ENCODE assay signal across 9 cellular contexts in genomic region chr13:41017744-41018582, GRCh38. TPM values are rescaled to one million over a fixed set of nuclear protein-coding genes. Genes with fewer than 3 reads are reported as not detected.
DNase-seq lines count a peak whose midpoint lies in the region; ATAC-seq and TF ChIP-seq lines count a peak whose summit lies in the region.
"Had no signal": no experiment of that assay in that cellular context is flagged by ENCODE, and none has a peak within 500 bp of the region (broad histone marks: within the 10 kb centered on the region; RNA-seq: fewer than 3 reads in every experiment).

No MANE protein-coding gene starts in this region.

- peak overlapping the region; percentile 73 for H3K27ac ChIP-seq in left ventricle myocardium inferior (replicated peaks)
- peak overlapping the region; percentile 66 to 70 for H3K27ac ChIP-seq in liver (ENCODE audit: low read depth in 1 of 2, low read length in 2 of 2)
- H3K27ac ChIP-seq in urinary bladder (ENCODE audit: low read depth), result peak overlapping the region; percentile 38

- WGBS in liver, result 39% methylated on average over 3 of the region's 3 CpGs
- WGBS in urinary bladder, result 78% methylated on average over 3 of the region's 3 CpGs

- H3K4me1 ChIP-seq in left ventricle myocardium inferior, result peaks cover 85% of the 10 kb centered on the region
- peaks cover 5 to 30% (median 20%) of the 10 kb centered on the region in 4 donors for H3K4me1 ChIP-seq in liver (ENCODE audit: control insufficient read depth in 4 of 4, insufficient read depth in 4 of 4, low read length in 3 of 4)
- H3K4me1 ChIP-seq in urinary bladder (ENCODE audit: insufficient read depth), result no peaks in the 10 kb centered on the region

- peak in 1 of 2 donors; percentile 14 for TF ChIP-seq RAD21 in liver (IDR thresholded peaks at IDR 0.05)

- CTCF ChIA-PET in activated CD4-positive, alpha-beta memory T cell treated with anti-CD3 and anti-CD28 coated beads for 36 hours (lab: Charles Lee), result interaction anchor here (0.7 to 5.3 kb wide), 8 partner anchors 12 to 96 kb away, joined by 3 to 38 read pairs (median 4); partner anchors contain the start of gene WBP4

- no peaks in the 10 kb centered on the region for H3K9me3 Mint-ChIP-seq in activated CD4-positive, alpha-beta memory T cell treated with anti-CD3 and anti-CD28 coated beads for 36 hours
- H3K9me3 Mint-ChIP-seq: neural crest cell had no signal

- POLR2A ChIA-PET in activated CD4-positive, alpha-beta memory T cell treated with anti-CD3 and anti-CD28 coated beads for 36 hours (lab: Charles Lee), result interaction anchor here (1.0 to 6.5 kb wide), 8 partner anchors 10 to 198 kb away, joined by 3 to 87 read pairs (median 8); partner anchors contain the start of gene WBP4

- no peak for TF ChIP-seq CTCF in left ventricle myocardium inferior (IDR thresholded peaks at IDR 0.05; ENCODE audit: borderline replicate concordance)
- no peak for TF ChIP-seq CTCF in liver (IDR thresholded peaks at IDR 0.05; ENCODE audit: low read depth, low read length, missing input control)

- no peaks in the 10 kb centered on the region for H3K36me3 ChIP-seq in left ventricle myocardium inferior
- H3K36me3 ChIP-seq in liver (ENCODE audit: control insufficient read depth in 4 of 4, insufficient read depth in 3 of 4, low read depth in 1 of 4, low read length in 3 of 4), result no peaks in the 10 kb centered on the region
- H3K36me3 ChIP-seq in urinary bladder (ENCODE audit: insufficient read depth), result no peaks in the 10 kb centered on the region

- peak overlapping the region; percentile 97 for H3K27ac Mint-ChIP-seq in activated CD4-positive, alpha-beta memory T cell treated with anti-CD3 and anti-CD28 coated beads for 36 hours

- no peak for ATAC-seq in Right ventricle myocardium inferior
- no peak for ATAC-seq in GM21786 (IDR thresholded peaks at IDR 0.05; ENCODE audit: unreplicated experiment)

- H3K27me3 ChIP-seq in left ventricle myocardium inferior (ENCODE audit: low read depth), result no peaks in the 10 kb centered on the region
- no peaks in the 10 kb centered on the region for H3K27me3 ChIP-seq in liver (ENCODE audit: control insufficient read depth in 4 of 4, insufficient read depth in 4 of 4, low read length in 3 of 4)

- H3K4me1 Mint-ChIP-seq in activated CD4-positive, alpha-beta memory T cell treated with anti-CD3 and anti-CD28 coated beads for 36 hours (ENCODE audit: low read depth), result peaks cover 43% of the 10 kb centered on the region

- H3K4me3 Mint-ChIP-seq in activated CD4-positive, alpha-beta memory T cell treated with anti-CD3 and anti-CD28 coated beads for 36 hours, result peak overlapping the region; percentile 92
- H3K4me3 Mint-ChIP-seq: neural crest cell had no signal

- H3K27me3 Mint-ChIP-seq in activated CD4-positive, alpha-beta memory T cell treated with anti-CD3 and anti-CD28 coated beads for 36 hours, result no peaks in the 10 kb centered on the region

- no peak for DNase-seq in left ventricle myocardium inferior
- DNase-seq in Right ventricle myocardium inferior (ENCODE audit: missing footprints), result no peak
- no peak for DNase-seq in activated CD4-positive, alpha-beta memory T cell treated with anti-CD3 and anti-CD28 coated beads for 36 hours
- DNase-seq in Kasumi-1 (lab: John Stamatoyannopoulos, UW), result no peak
- no peak for DNase-seq in SKM-1 (lab: John Stamatoyannopoulos, UW; ENCODE audit: unreplicated experiment)

- H3K36me3 Mint-ChIP-seq in activated CD4-positive, alpha-beta memory T cell treated with anti-CD3 and anti-CD28 coated beads for 36 hours, result peaks cover 19% of the 10 kb centered on the region

- intact Hi-C loops in left ventricle myocardium inferior (cut with micrococcal nuclease) (no loop called here), Right ventricle myocardium inferior (cut with DNase I) (no loop called here)
- intact Hi-C loops in activated CD4-positive, alpha-beta memory T cell treated with anti-CD3 and anti-CD28 coated beads for 36 hours (cut with micrococcal nuclease), result loop anchor here (1.0 to 5.0 kb wide), 5 partner anchors 10 to 241 kb away; no protein-coding TSS in a partner anchor

- peak overlapping the region; percentile 63 to 91 for H3K9ac ChIP-seq in liver (ENCODE audit: low read depth in 1 of 2, low read length in 2 of 2)

- H3K4me3 ChIP-seq in left ventricle myocardium inferior, result peak overlapping the region; percentile 39
- H3K4me3 ChIP-seq in liver (ENCODE audit: low read depth in 1 of 3, low read length in 3 of 3), result peak overlapping the region in 2 of 3 donors; percentile 21 to 38
- H3K4me3 ChIP-seq in urinary bladder (ENCODE audit: low read depth, low read length), result no peak overlapping the region

- H3K9me3 ChIP-seq in left ventricle myocardium inferior (replicated peaks) (no peaks in the 10 kb centered on the region), liver (ENCODE audit: control insufficient read depth in 4 of 4, low read length in 3 of 4) (no peaks in the 10 kb centered on the region)

TF ChIP-seq in liver, 16 proteins besides CTCF, POLR2A, EP300 and RAD21:
- TF ChIP-seq HNF4A (conservative IDR thresholded peaks at IDR 0.05) (no peak), FOXA1 (IDR thresholded peaks at IDR 0.05) (no peak), REST (IDR thresholded peaks at IDR 0.05) (no peak), FOXA2 (IDR thresholded peaks at IDR 0.05) (peak; percentile 16), YY1 (IDR thresholded peaks at IDR 0.05) (peak; percentile 94)

RNA-seq across cellular contexts. Expression of gene ELF1, which starts 1.2 kb away (rescaled TPM):
- 31.1 TPM for total RNA-seq in left ventricle myocardium inferior
- 36.7 TPM for total RNA-seq in Right ventricle myocardium inferior
- 10 to 100 TPM; 70.8 to 71.2 TPM for total RNA-seq in activated CD4-positive, alpha-beta memory T cell treated with anti-CD3 and anti-CD28 coated beads for 36 hours
- 10 to 100 TPM; 36.3 to 57.2 TPM for total RNA-seq in liver
- 10 to 100 TPM; 15.3 to 16.6 TPM for polyA plus RNA-seq in liver
- 83.9 TPM for total RNA-seq in urinary bladder
- 57.4 TPM for polyA plus RNA-seq in urinary bladder

RNA-seq across cellular contexts. Expression of gene WBP4, which starts 43.3 kb away (rescaled TPM):
- total RNA-seq in left ventricle myocardium inferior, result 22.6 TPM
- 20.3 TPM for total RNA-seq in Right ventricle myocardium inferior
- 10 to 100 TPM; 12.6 to 13.5 TPM for total RNA-seq in activated CD4-positive, alpha-beta memory T cell treated with anti-CD3 and anti-CD28 coated beads for 36 hours
- total RNA-seq in liver, result 1 to 10 TPM; 4.9 to 6.8 TPM
- 1 to 10 TPM; 3.9 to 6.0 TPM for polyA plus RNA-seq in liver
- total RNA-seq in urinary bladder, result 14.5 TPM
- 14.5 TPM for polyA plus RNA-seq in urinary bladder
